ENCODE assay signal across 9 cellular contexts in genomic region chr6:20706293-20707165, GRCh38.
A peak's percentile ranks its signal among the peaks of the same experiment; 100 is the strongest.
DNase-seq lines count a peak whose midpoint lies in the region; ATAC-seq and TF ChIP-seq lines count a peak whose summit lies in the region.
"Had no signal": no experiment of that assay in that cellular context is flagged by ENCODE, and none has a peak within 500 bp of the region (broad histone marks: within the 10 kb centered on the region; RNA-seq: fewer than 3 reads in every experiment).

No MANE protein-coding gene starts in this region.

- TF ChIP-seq CTCF in AG10803 (conservative IDR thresholded peaks at IDR 0.05; ENCODE audit: low read length) = no peak
- no peak for TF ChIP-seq CTCF in epithelial cell of esophagus (IDR thresholded peaks at IDR 0.05; ENCODE audit: insufficient read depth, low read depth, low read length, missing control alignments)

- no peak for ATAC-seq in GM21528 (IDR thresholded peaks at IDR 0.05; ENCODE audit: low FRiP score, unreplicated experiment)
- ATAC-seq in HG02884 (IDR thresholded peaks at IDR 0.05; ENCODE audit: unreplicated experiment) = no peak

- CTCF ChIA-PET in HEK293T (lab: Yijun Ruan, JAX) = no interaction called here

- peak; percentile 47 for DNase-seq in AG10803 (ENCODE audit: low read depth)
- no peak for DNase-seq in HEK293T (ENCODE audit: extremely low spot score)
- DNase-seq in NCI-H2227 (lab: John Stamatoyannopoulos, UW; ENCODE audit: unreplicated experiment) = peak; percentile 78
- DNase-seq in epithelial cell of esophagus (ENCODE audit: low read depth) = peak; percentile 51
- no peak for DNase-seq in middle frontal gyrus (ENCODE audit: extremely low spot score, low spot score)
- no peak for DNase-seq in H4 (ENCODE audit: low spot score)
- DNase-seq: effector CD8-positive, alpha-beta T cell had no signal

- H3K4me3 ChIP-seq in AG10803 (ENCODE audit: low read length) (no peak overlapping the region), epithelial cell of esophagus (ENCODE audit: low read length) (no peak overlapping the region)

- POLR2A ChIA-PET in HEK293T (lab: Yijun Ruan, JAX) = no interaction called here

TF ChIP-seq in HEK293T, 16 proteins besides CTCF, POLR2A, EP300 and RAD21:
- TF ChIP-seq SUZ12 (IDR thresholded peaks at IDR 0.05) = no peak
- TF ChIP-seq, protein P1, sequence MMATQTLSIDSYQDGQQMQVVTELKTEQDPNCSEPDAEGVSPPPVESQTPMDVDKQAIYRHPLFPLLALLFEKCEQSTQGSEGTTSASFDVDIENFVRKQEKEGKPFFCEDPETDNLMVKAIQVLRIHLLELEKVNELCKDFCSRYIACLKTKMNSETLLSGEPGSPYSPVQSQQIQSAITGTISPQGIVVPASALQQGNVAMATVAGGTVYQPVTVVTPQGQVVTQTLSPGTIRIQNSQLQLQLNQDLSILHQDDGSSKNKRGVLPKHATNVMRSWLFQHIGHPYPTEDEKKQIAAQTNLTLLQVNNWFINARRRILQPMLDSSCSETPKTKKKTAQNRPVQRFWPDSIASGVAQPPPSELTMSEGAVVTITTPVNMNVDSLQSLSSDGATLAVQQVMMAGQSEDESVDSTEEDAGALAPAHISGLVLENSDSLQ (IDR thresholded peaks at IDR 0.05) = peak; percentile 84
- TF ChIP-seq BHLHE40 (IDR thresholded peaks at IDR 0.05; ENCODE audit: borderline replicate concordance) = no peak
- no peak for TF ChIP-seq FOXM1 (IDR thresholded peaks at IDR 0.05; ENCODE audit: borderline replicate concordance)
- peak; percentile 68; the same call in 1 of the 2 replicates for TF ChIP-seq CTBP1 (IDR thresholded peaks at IDR 0.05; ENCODE audit: borderline replicate concordance)
- peak; percentile 69 for TF ChIP-seq ZNF384 (IDR thresholded peaks at IDR 0.05)

Comparison
In these comparisons a context has a peak if more than half of its experiments do, and no peak if none do; other contexts are left out.
1. DNase-seq: peak in AG10803 (single experiment), NCI-H2227 (single experiment) and epithelial cell of esophagus (single experiment); none in HEK293T (single experiment), middle frontal gyrus (single experiment) and H4 (single experiment).